Comparison of ENCODE assay signal across 1 cellular context in genomic region chr6:149565539-149566371, GRCh38.
TF ChIP-seq lines count a peak whose summit lies in the region.

No MANE protein-coding gene starts in this region.

TF ChIP-seq in K562, 482 proteins besides CTCF, POLR2A, EP300 and RAD21 (continued from another document and continues in another):
- TF ChIP-seq ZNF407 (IDR thresholded peaks at IDR 0.05; ENCODE audit: low read depth) (no peak), MNT (conservative IDR thresholded peaks at IDR 0.05) (peak; percentile 83 to 92), SRF (CRISPR knock-in tag; IDR thresholded peaks at IDR 0.05) (peak in 1 of 2 experiments; percentile 54; a peak in 1 of 4 replicates), TAF7 (tag; IDR thresholded peaks at IDR 0.05) (no peak), HMG20A (CRISPR knock-in tag; conservative IDR thresholded peaks at IDR 0.05) (0 out of 2 replicates have a peak, but pooled peaks have one; percentile 34), RBM34 (IDR thresholded peaks at IDR 0.05; ENCODE audit: borderline replicate concordance, insufficient read depth, low read length) (no peak), HNRNPUL1 (IDR thresholded peaks at IDR 0.05; ENCODE audit: low read length) (no peak), SMAD3 (CRISPR knock-in tag; conservative IDR thresholded peaks at IDR 0.05) (no peak), TFAP4 (CRISPR knock-in tag; IDR thresholded peaks at IDR 0.05; ENCODE audit: borderline replicate concordance) (peak; percentile 93), RBM22 (IDR thresholded peaks at IDR 0.05; ENCODE audit: low read depth, low read length, poor library complexity, severe bottlenecking) (no peak), DMBX1 (CRISPR knock-in tag; IDR thresholded peaks at IDR 0.05; ENCODE audit: borderline replicate concordance) (no peak), ZNF146 (CRISPR knock-in tag; IDR thresholded peaks at IDR 0.05; ENCODE audit: unreplicated experiment) (no peak), ZBED1 (IDR thresholded peaks at IDR 0.05) (no peak), CREB3 (tag; conservative IDR thresholded peaks at IDR 0.05; ENCODE audit: low read depth) (no peak), PTTG1 (tag; IDR thresholded peaks at IDR 0.05; ENCODE audit: low read depth) (no peak), SNAPC5 (CRISPR knock-in tag; IDR thresholded peaks at IDR 0.05) (no peak), ARHGAP35 (IDR thresholded peaks at IDR 0.05; ENCODE audit: partially characterized antibody) (no peak), ATF3 (IDR thresholded peaks at IDR 0.05) (peak; percentile 57; the same call in 1 of the 2 replicates), ATF3 (CRISPR knock-in tag; conservative IDR thresholded peaks at IDR 0.05) (0 out of 2 replicates have a peak, but pooled peaks have one; percentile 13), GATAD2A (IDR thresholded peaks at IDR 0.05) (0 out of 2 replicates have a peak, but pooled peaks have one; percentile 45), KDM2B (CRISPR knock-in tag; IDR thresholded peaks at IDR 0.05) (no peak), SIRT6 (IDR thresholded peaks at IDR 0.05; ENCODE audit: low read depth, low read length) (no peak), STAT5A (IDR thresholded peaks at IDR 0.05; ENCODE audit: borderline replicate concordance, low read length) (no peak), THRA (IDR thresholded peaks at IDR 0.05) (no peak), HDGF (IDR thresholded peaks at IDR 0.05) (no peak), ZNF274 (IDR thresholded peaks at IDR 0.05; ENCODE audit: borderline replicate concordance, low read depth, low read length) (no peak), ZNF592 (IDR thresholded peaks at IDR 0.05) (no peak), ZNF140 (CRISPR knock-in tag; IDR thresholded peaks at IDR 0.05) (no peak), ZEB2 (IDR thresholded peaks at IDR 0.05) (peak; percentile 94), MCM3 (IDR thresholded peaks at IDR 0.05) (no peak), ZFX (CRISPR knock-in tag; IDR thresholded peaks at IDR 0.05) (no peak), STAT5B (CRISPR knock-in tag; IDR thresholded peaks at IDR 0.05) (no peak), TAF9B (IDR thresholded peaks at IDR 0.05; ENCODE audit: partially characterized antibody) (no peak), ZKSCAN3 (CRISPR knock-in tag; IDR thresholded peaks at IDR 0.05) (no peak), IRF2 (CRISPR knock-in tag; IDR thresholded peaks at IDR 0.05) (no peak), NCOA6 (IDR thresholded peaks at IDR 0.05) (no peak), TAL1 (IDR thresholded peaks at IDR 0.05) (no peak), ZSCAN29 (IDR thresholded peaks at IDR 0.05) (no peak), ZNF785 (CRISPR knock-in tag; IDR thresholded peaks at IDR 0.05) (no peak), DPF2 (IDR thresholded peaks at IDR 0.05) (peak; percentile 70), SMAD2 (IDR thresholded peaks at IDR 0.05; ENCODE audit: low read depth, low read length) (no peak), TFAM (CRISPR knock-in tag; conservative IDR thresholded peaks at IDR 0.05) (no peak), RNF2 (IDR thresholded peaks at IDR 0.05) (no peak), BMI1 (IDR thresholded peaks at IDR 0.05; ENCODE audit: low read length) (no peak), SRSF7 (optimal IDR thresholded peaks at IDR 0.05; ENCODE audit: low read depth, low read length) (no peak), CAMTA2 (CRISPR knock-in tag; conservative IDR thresholded peaks at IDR 0.05) (no peak), FOXP4 (CRISPR knock-in tag; IDR thresholded peaks at IDR 0.05; ENCODE audit: borderline replicate concordance) (no peak), CHD2 (IDR thresholded peaks at IDR 0.05; ENCODE audit: low read depth, low read length) (no peak)
